19 cellular contexts compared by ENCODE assay signal in genomic region chr13:73499685-73500084, GRCh38.
"Had no signal": no experiment of that assay in that cellular context is flagged by ENCODE, and none has a peak within 500 bp of the region (broad histone marks: within the 10 kb centered on the region; RNA-seq: fewer than 3 reads in every experiment).

No MANE protein-coding gene starts in this region.

- DNase-seq: IMR-90, Karpas-422, KG1, MG63, NCI-H1092, NCI-H1436, NCI-H187, NCI-H2029, NCI-H2081 treated with DMSO at 0.1 percent for 48 hours, NCI-H2171, NCI-H226, NCI-H446, NCI-H510A, NCI-H524 treated with DMSO at 0.1 percent for 48 hours, NCI-H69, NCI-H774, Right ventricle myocardium superior, RPMI8226, SIG-M5 had no signal
